8 cellular contexts compared by ENCODE assay signal in genomic region chr17:17751489-17751995, GRCh38.
DNase-seq lines count a peak whose midpoint lies in the region; ATAC-seq and TF ChIP-seq lines count a peak whose summit lies in the region.

No MANE protein-coding gene starts in this region.

- in situ Hi-C loops in ACHN (cut with HindIII; ENCODE audit: low pct_ligation_motif_present, low pct_unique_long_range_greater_than_20kb, low sequenced_read_pairs), result no loop called here

- H3K27ac ChIP-seq in A673 (ENCODE audit: low read depth, low read length, poor library complexity, severe bottlenecking) (peak overlapping the region; percentile 89), HUES64 (ENCODE audit: low read depth, low read length) (no peak overlapping the region), foreskin keratinocyte (no peak overlapping the region)

- peak overlapping the region; percentile 28; the same call in 1 of the 2 replicates for H3K9ac ChIP-seq in HUES64 (ENCODE audit: low read depth, low read length)

- ATAC-seq in foreskin keratinocyte, result peak; percentile 1
- ATAC-seq in HG03139 (IDR thresholded peaks at IDR 0.05; ENCODE audit: unreplicated experiment), result no peak

- 87% methylated on average over 12 of the region's 15 CpGs for WGBS in HUES64

- no peaks in the 10 kb centered on the region for H3K36me3 ChIP-seq in A673 (ENCODE audit: insufficient read depth, low read length, poor library complexity, severe bottlenecking)
- H3K36me3 ChIP-seq in HUES64 (ENCODE audit: insufficient read depth, low read length), result no peaks in the 10 kb centered on the region

- no peaks in the 10 kb centered on the region for H3K27me3 ChIP-seq in A673 (replicated peaks; ENCODE audit: insufficient read depth, low read depth, low read length, poor library complexity)
- no peaks in the 10 kb centered on the region for H3K27me3 ChIP-seq in HUES64 (ENCODE audit: insufficient read depth, low read length)
- no peaks in the 10 kb centered on the region for H3K27me3 ChIP-seq in foreskin keratinocyte

- POLR2A ChIA-PET in A673 (lab: Charles Lee; ENCODE audit: low non-redundant PET), result no interaction called here

- intact Hi-C loops in A673 (cut with micrococcal nuclease; ENCODE audit: unreplicated experiment), result no loop called here

- H3K4me3 ChIP-seq in A673 (ENCODE audit: low read depth, low read length, poor library complexity, severe bottlenecking) (peak overlapping the region; percentile 16), HUES64 (ENCODE audit: low read length) (peak overlapping the region; percentile 24; the same call in 1 of the 2 replicates)

- no peak for DNase-seq in A673 (ENCODE audit: low spot score)
- DNase-seq in activated CD8-positive, alpha-beta memory T cell treated with anti-CD3 and anti-CD28 coated beads, Interleukin-2, amount 50 U/mL, for 48 hours, result peak; percentile 70
- no peak for DNase-seq in foreskin keratinocyte
- peak; percentile 35 for DNase-seq in stimulated activated naive CD4-positive, alpha-beta T cell treated with Interleukin-2 at 50 U/mL for 16 hours (lab: John Stamatoyannopoulos, UW)
- no peak for DNase-seq in nucleus accumbens (lab: John Stamatoyannopoulos, UW)
- DNase-seq in ACHN, result no peak

- no peaks in the 10 kb centered on the region for H3K9me3 ChIP-seq in A673 (ENCODE audit: low read depth, low read length, poor library complexity, severe bottlenecking)
- H3K9me3 ChIP-seq in HUES64 (ENCODE audit: insufficient read depth, low read depth, low read length), result no peaks in the 10 kb centered on the region

- TF ChIP-seq CTCF in A673 (conservative IDR thresholded peaks at IDR 0.05; ENCODE audit: low read depth, low read length) (no peak), foreskin keratinocyte (conservative IDR thresholded peaks at IDR 0.05) (no peak)

- H3K4me1 ChIP-seq in A673 (ENCODE audit: insufficient read depth, low read length, poor library complexity, severe bottlenecking) (peaks cover 54% of the 10 kb centered on the region), HUES64 (ENCODE audit: insufficient read depth, low read length) (peaks cover 33% of the 10 kb centered on the region), foreskin keratinocyte (peaks cover 32% of the 10 kb centered on the region)

- BruUV-seq in A673 (replicated peaks; lab: Mats Ljungman, UMichigan), result no TSS peak

- CTCF ChIA-PET in A673 (lab: Charles Lee), result interaction anchor here (0.6 kb wide), 1 partner anchor 28 kb away, joined by 3 read pairs; no protein-coding TSS in a partner anchor

Comparison
In these comparisons a context has a peak if more than half of its experiments do, and no peak if none do; other contexts are left out.
1. DNase-seq: peak in activated CD8-positive, alpha-beta memory T cell treated with anti-CD3 and anti-CD28 coated beads, Interleukin-2, amount 50 U/mL, for 48 hours (single experiment) and stimulated activated naive CD4-positive, alpha-beta T cell treated with Interleukin-2 at 50 U/mL for 16 hours (single experiment); none in A673 (single experiment), foreskin keratinocyte (0 of 2), nucleus accumbens (0 of 56) and ACHN (single experiment).